ENCODE assay signal across 19 cellular contexts in genomic region chr7:140463111-140463510, GRCh38. TPM values are rescaled to one million over a fixed set of nuclear protein-coding genes. Genes with fewer than 3 reads are reported as not detected.
DNase-seq lines count a peak whose midpoint lies in the region; ATAC-seq, FAIRE-seq and TF ChIP-seq lines count a peak whose summit lies in the region.
"Had no signal": no experiment of that assay in that cellular context is flagged by ENCODE, and none has a peak within 500 bp of the region (broad histone marks: within the 10 kb centered on the region; RNA-seq: fewer than 3 reads in every experiment).

No MANE protein-coding gene starts in this region.

- no peak for TF ChIP-seq POLR2A in GM12878 (IDR thresholded peaks at IDR 0.05; ENCODE audit: low read depth, low read length)

- in situ Hi-C loops in GM12878 (cut with MboI) = no loop called here

- no peaks in the 10 kb centered on the region for H3K27me3 ChIP-seq in GM12878 (replicated peaks in 1 of 2; ENCODE audit: control insufficient read depth in 2 of 2, insufficient read depth in 2 of 2, low read length in 1 of 2)
- H3K27me3 ChIP-seq: BLaER1 treated with 17β-estradiol and CSF1 and Interleukin-3, amounts not matched to agents 10 nM and 100 nM had no signal

- peak; percentile 47 for ATAC-seq in activated CD8-positive, alpha-beta T cell treated with anti-CD3 and anti-CD28 coated beads for 36 hours
- no peak for ATAC-seq in activated CD8-positive, alpha-beta T cell treated with anti-CD3 and anti-CD28 coated beads, Interleukin-2, amount 10 ng/mL, durations not matched to agents 7 days and 5 days
- peak; percentile 55 for ATAC-seq in stimulated activated naive CD8-positive, alpha-beta T cell treated with anti-CD3 and anti-CD28 coated beads, Interleukin-15, Interleukin-2, amounts not matched to agents 100 U/mL and 50 U/mL, for 24 hours
- ATAC-seq in stimulated activated naive CD8-positive, alpha-beta T cell treated with anti-CD3 and anti-CD28 coated beads, Interleukin-15, amount 100 ng/mL, for 72 hours = no peak
- 0 out of 3 replicates have a peak, but pooled peaks have one; percentile 23 for ATAC-seq in GM12878
- ATAC-seq: CD8-positive, alpha-beta T cell; HCT116 had no signal

- no peaks in the 10 kb centered on the region for H3K4me1 ChIP-seq in GM12878 (ENCODE audit: control insufficient read depth, insufficient read depth, low read length)

- H3K9me3 ChIP-seq in GM12878 (replicated peaks; ENCODE audit: control insufficient read depth, insufficient read depth, low read length) = no peaks in the 10 kb centered on the region

- no peak overlapping the region for H3K9ac ChIP-seq in GM12878 (ENCODE audit: control insufficient read depth, insufficient read depth, low read length)
- H3K9ac ChIP-seq: BLaER1 treated with 17β-estradiol and CSF1 and Interleukin-3, amounts not matched to agents 10 nM and 100 nM had no signal

- no peak overlapping the region for H2AFZ ChIP-seq in GM12878 (ENCODE audit: control insufficient read depth, low read depth, low read length)

- POLR2A ChIA-PET in activated CD8-positive, alpha-beta T cell treated with anti-CD3 and anti-CD28 coated beads for 36 hours (lab: Charles Lee) = interaction anchor here (1.1 kb wide), 1 partner anchor 11 kb away, joined by 3 read pairs; no protein-coding TSS in a partner anchor
- POLR2A ChIA-PET in activated CD8-positive, alpha-beta T cell treated with anti-CD3 and anti-CD28 coated beads, Interleukin-2, amount 10 ng/mL, durations not matched to agents 7 days and 5 days (lab: Charles Lee) = interaction anchor here (2.7 kb wide), 1 partner anchor 14 kb away, joined by 8 read pairs; no protein-coding TSS in a partner anchor
- POLR2A ChIA-PET in GM12878 (lab: Charles Lee) = no interaction called here

- no peak overlapping the region for H3K27ac Mint-ChIP-seq in activated CD8-positive, alpha-beta T cell treated with anti-CD3 and anti-CD28 coated beads for 36 hours
- no peak overlapping the region for H3K27ac Mint-ChIP-seq in activated CD8-positive, alpha-beta T cell treated with anti-CD3 and anti-CD28 coated beads, Interleukin-2, amount 10 ng/mL, durations not matched to agents 7 days and 5 days
- no peak overlapping the region for H3K27ac Mint-ChIP-seq in stimulated activated naive CD8-positive, alpha-beta T cell treated with anti-CD3 and anti-CD28 coated beads, Interleukin-15, amount 100 ng/mL, for 72 hours
- H3K27ac Mint-ChIP-seq: B cell; CD8-positive, alpha-beta T cell; HFFc6 had no signal

- H3K27ac ChIP-seq in GM12878 (ENCODE audit: control insufficient read depth, insufficient read depth) = no peak overlapping the region
- H3K27ac ChIP-seq: BLaER1 treated with 17β-estradiol and CSF1 and Interleukin-3, amounts not matched to agents 10 nM and 100 nM had no signal

- H3K36me3 Mint-ChIP-seq in activated CD8-positive, alpha-beta T cell treated with anti-CD3 and anti-CD28 coated beads for 36 hours (ENCODE audit: low read depth) = peaks cover 31% of the 10 kb centered on the region
- H3K36me3 Mint-ChIP-seq in activated CD8-positive, alpha-beta T cell treated with anti-CD3 and anti-CD28 coated beads, Interleukin-2, amount 10 ng/mL, durations not matched to agents 7 days and 5 days (ENCODE audit: low read depth) = peaks cover 28% of the 10 kb centered on the region

- no peak for DNase-seq in activated CD8-positive, alpha-beta T cell treated with anti-CD3 and anti-CD28 coated beads for 36 hours
- no peak for DNase-seq in activated CD8-positive, alpha-beta T cell treated with anti-CD3 and anti-CD28 coated beads, Interleukin-2, amount 10 ng/mL, durations not matched to agents 7 days and 5 days
- no peak for DNase-seq in stimulated activated naive CD8-positive, alpha-beta T cell treated with anti-CD3 and anti-CD28 coated beads, Interleukin-15, Interleukin-2, amounts not matched to agents 100 U/mL and 50 U/mL, for 24 hours
- no peak for DNase-seq in stimulated activated naive CD8-positive, alpha-beta T cell treated with anti-CD3 and anti-CD28 coated beads, Interleukin-15, amount 100 ng/mL, for 72 hours
- DNase-seq in GM12878 (ENCODE audit: low read depth, low spot score) (no peak), RPMI8226 (no peak), nucleus accumbens (lab: John Stamatoyannopoulos, UW) (no peak)
- DNase-seq: Calu3; CD8-positive, alpha-beta T cell; DMS79 treated with DMSO at 0.1 percent for 48 hours; GF-D8; GOT3; H7; HFFc6 had no signal

- no peak overlapping the region for H3K4me3 Mint-ChIP-seq in activated CD8-positive, alpha-beta T cell treated with anti-CD3 and anti-CD28 coated beads for 36 hours
- H3K4me3 Mint-ChIP-seq in activated CD8-positive, alpha-beta T cell treated with anti-CD3 and anti-CD28 coated beads, Interleukin-2, amount 10 ng/mL, durations not matched to agents 7 days and 5 days = no peak overlapping the region
- H3K4me3 Mint-ChIP-seq in stimulated activated naive CD8-positive, alpha-beta T cell treated with anti-CD3 and anti-CD28 coated beads, Interleukin-15, amount 100 ng/mL, for 72 hours = no peak overlapping the region
- H3K4me3 Mint-ChIP-seq: B cell; CD8-positive, alpha-beta T cell; HFFc6 had no signal

- FAIRE-seq in GM12878 (lab: Jason Lieb, UNC) = no peak
- FAIRE-seq: HTR-8/SVneo had no signal

- no peak overlapping the region for H3K4me3 ChIP-seq in GM12878
- H3K4me3 ChIP-seq: BLaER1 treated with 17β-estradiol and CSF1 and Interleukin-3, amounts not matched to agents 10 nM and 100 nM had no signal

- no peaks in the 10 kb centered on the region for H4K20me1 ChIP-seq in GM12878 (ENCODE audit: control insufficient read depth, insufficient read depth)

- H3K4me1 Mint-ChIP-seq in activated CD8-positive, alpha-beta T cell treated with anti-CD3 and anti-CD28 coated beads for 36 hours (ENCODE audit: low read depth) = peaks cover 11% of the 10 kb centered on the region
- H3K4me1 Mint-ChIP-seq in activated CD8-positive, alpha-beta T cell treated with anti-CD3 and anti-CD28 coated beads, Interleukin-2, amount 10 ng/mL, durations not matched to agents 7 days and 5 days (ENCODE audit: low read depth) = peaks cover 5% of the 10 kb centered on the region
- H3K4me1 Mint-ChIP-seq in stimulated activated naive CD8-positive, alpha-beta T cell treated with anti-CD3 and anti-CD28 coated beads, Interleukin-15, amount 100 ng/mL, for 72 hours = peaks cover 23% of the 10 kb centered on the region

- intact Hi-C loops in activated CD8-positive, alpha-beta T cell treated with anti-CD3 and anti-CD28 coated beads for 36 hours (cut with micrococcal nuclease) = no loop called here
- intact Hi-C loops in GM12878 (cut with micrococcal nuclease; ENCODE audit: unreplicated experiment) = no loop called here

- 96% methylated on average over 2 of the region's 2 CpGs for WGBS in GM12878 (ENCODE audit: insufficient coverage, insufficient replicate concordance, low lambda C conversion rate, missing lambda C conversion rate)

- H3K36me3 ChIP-seq in GM12878 (ENCODE audit: control insufficient read depth in 2 of 2, insufficient read depth in 2 of 2, low read length in 1 of 2) = peaks cover 2 to 16% of the 10 kb centered on the region in 2 experiments

- SMC1A ChIA-PET in GM12878 (lab: Charles Lee; ENCODE audit: uncharacterized antibody, unreplicated experiment) = interaction anchor here (1.1 to 1.5 kb wide), 2 partner anchors 10 to 548 kb away, joined by 3 to 5 read pairs; no protein-coding TSS in a partner anchor

- H3K4me2 ChIP-seq in GM12878 (ENCODE audit: control insufficient read depth, insufficient read depth) = no peak overlapping the region
- H3K4me2 ChIP-seq: BLaER1 treated with 17β-estradiol and CSF1 and Interleukin-3, amounts not matched to agents 10 nM and 100 nM had no signal

- H3K79me2 ChIP-seq in GM12878 (ENCODE audit: control insufficient read depth, insufficient read depth, low read length) = no peaks in the 10 kb centered on the region

- RAD21 ChIA-PET in GM12878 (lab: Charles Lee; ENCODE audit: unreplicated experiment) = no interaction called here

- no peak for TF ChIP-seq RAD21 in GM12878 (IDR thresholded peaks at IDR 0.05; ENCODE audit: insufficient read depth, low read depth, low read length)

- no peak for TF ChIP-seq CTCF in activated CD8-positive, alpha-beta T cell treated with anti-CD3 and anti-CD28 coated beads for 36 hours (IDR thresholded peaks at IDR 0.05)
- TF ChIP-seq CTCF in GM12878 (IDR thresholded peaks at IDR 0.05 in 2 of 3, conservative IDR thresholded peaks at IDR 0.05 in 1 of 3; ENCODE audit: control insufficient read depth in 2 of 3, extremely low read depth in 1 of 3, insufficient read depth in 1 of 3, low read depth in 3 of 3, low read length in 3 of 3) = no peak

- no peaks in the 10 kb centered on the region for H3K9me3 Mint-ChIP-seq in activated CD8-positive, alpha-beta T cell treated with anti-CD3 and anti-CD28 coated beads for 36 hours
- H3K9me3 Mint-ChIP-seq in activated CD8-positive, alpha-beta T cell treated with anti-CD3 and anti-CD28 coated beads, Interleukin-2, amount 10 ng/mL, durations not matched to agents 7 days and 5 days (ENCODE audit: insufficient read depth) = no peaks in the 10 kb centered on the region
- no peaks in the 10 kb centered on the region for H3K9me3 Mint-ChIP-seq in stimulated activated naive CD8-positive, alpha-beta T cell treated with anti-CD3 and anti-CD28 coated beads, Interleukin-15, amount 100 ng/mL, for 72 hours
- H3K9me3 Mint-ChIP-seq: CD8-positive, alpha-beta T cell; HFFc6 had no signal

- TF ChIP-seq EP300 in GM12878 (IDR thresholded peaks at IDR 0.05; ENCODE audit: borderline replicate concordance in 1 of 2, control insufficient read depth in 1 of 2, low read depth in 2 of 2, low read length in 2 of 2) = no peak

- CTCF ChIA-PET in activated CD8-positive, alpha-beta T cell treated with anti-CD3 and anti-CD28 coated beads for 36 hours (lab: Charles Lee) = interaction anchor here (0.7 to 2.5 kb wide), 5 partner anchors 12 to 30 kb away, joined by 3 to 7 read pairs (median 3); no protein-coding TSS in a partner anchor
- CTCF ChIA-PET in activated CD8-positive, alpha-beta T cell treated with anti-CD3 and anti-CD28 coated beads, Interleukin-2, amount 10 ng/mL, durations not matched to agents 7 days and 5 days (lab: Charles Lee) = interaction anchor here (1.0 to 1.7 kb wide), 2 partner anchors 13 to 19 kb away, joined by 3 to 4 read pairs; no protein-coding TSS in a partner anchor
- CTCF ChIA-PET in GM12878 (lab: Yijun Ruan, JAX) = interaction anchor here (1.5 kb wide), 1 partner anchor 12 kb away, joined by 4 read pairs; no protein-coding TSS in a partner anchor

- no peaks in the 10 kb centered on the region for H3K27me3 Mint-ChIP-seq in activated CD8-positive, alpha-beta T cell treated with anti-CD3 and anti-CD28 coated beads for 36 hours
- H3K27me3 Mint-ChIP-seq in activated CD8-positive, alpha-beta T cell treated with anti-CD3 and anti-CD28 coated beads, Interleukin-2, amount 10 ng/mL, durations not matched to agents 7 days and 5 days (ENCODE audit: low read depth) = no peaks in the 10 kb centered on the region
- H3K27me3 Mint-ChIP-seq in stimulated activated naive CD8-positive, alpha-beta T cell treated with anti-CD3 and anti-CD28 coated beads, Interleukin-15, amount 100 ng/mL, for 72 hours = no peaks in the 10 kb centered on the region
- H3K27me3 Mint-ChIP-seq: B cell had no signal

- BruUV-seq in GM12878 (replicated peaks; lab: Mats Ljungman, UMichigan) = no TSS peak

RNA-seq across cellular contexts. Expression of gene MKRN1, which starts 16.2 kb away (rescaled TPM):
- total RNA-seq in activated CD8-positive, alpha-beta T cell treated with anti-CD3 and anti-CD28 coated beads for 36 hours = 10 to 100 TPM; 55.5 to 56.4 TPM
- 10 to 100 TPM; 51.5 to 53.9 TPM for total RNA-seq in activated CD8-positive, alpha-beta T cell treated with anti-CD3 and anti-CD28 coated beads, Interleukin-2, amount 10 ng/mL, durations not matched to agents 7 days and 5 days
- 61.8 and 65.8 TPM in 2 replicates for total RNA-seq in GM12878 (2013; cell fraction: nucleolus; rRNA removed)
- total RNA-seq in GM12878 (2014; rRNA removed) (37.9 and 45.7 TPM in 2 replicates), GM12878 (2014; rRNA removed; fragmentation: Illumina TruSeq; extraction: Trizol) (55.1 and 55.3 TPM in 2 replicates), GM12878 (2021) (54.7 and 56.1 TPM in 2 replicates)
- polyA plus RNA-seq in GM12878 (2011; ENCODE audit: low read depth) = 52.2 TPM
- polyA plus RNA-seq in GM12878 (2011; rRNA removed) (61.3 and 73.4 TPM in 2 replicates), GM12878 (2014; fragmentation: Illumina TruSeq; extraction: Trizol) (59.5 and 85.1 TPM in 2 replicates), GM12878 (2014; fragmentation: Nextera tagmentation; extraction: Ambion mirVana) (10 to 100 TPM; 19.1 to 23.8 TPM), GM12878 (2014; rRNA removed) (34.3 and 38.8 TPM in 2 replicates), GM12878 (2016; fragmentation: Nextera tagmentation; extraction: Ambion mirVana) (10 to 100 TPM; 50.0 to 51.2 TPM)
- 46.5 and 52.2 TPM in 2 replicates for polyA plus RNA-seq in GM12878 (2011; cell fraction: cytosol; rRNA removed)
- polyA plus RNA-seq in GM12878 (2011; cell fraction: nucleus; rRNA removed) = 36.6 and 38.9 TPM in 2 replicates
- polyA plus RNA-seq in GM12878 (2012) = 60.7 and 69.3 TPM in 2 replicates
- polyA minus RNA-seq in GM12878 (2011; rRNA and poly(A)+ RNA removed) = 72.7 and 76.1 TPM in 2 replicates
- polyA minus RNA-seq in GM12878 (2011; cell fraction: cytosol; rRNA and poly(A)+ RNA removed) = 29.9 and 32.6 TPM in 2 replicates
- polyA minus RNA-seq in GM12878 (2011; cell fraction: nucleus; rRNA and poly(A)+ RNA removed) = 18.9 and 27.7 TPM in 2 replicates

RNA-seq across cellular contexts. Expression of gene RAB19, which starts 59.3 kb away (rescaled TPM):
- 1 to 10 TPM; 5.6 to 6.4 TPM for total RNA-seq in activated CD8-positive, alpha-beta T cell treated with anti-CD3 and anti-CD28 coated beads for 36 hours
- total RNA-seq in activated CD8-positive, alpha-beta T cell treated with anti-CD3 and anti-CD28 coated beads, Interleukin-2, amount 10 ng/mL, durations not matched to agents 7 days and 5 days = 1 to 10 TPM; 7.2 to 7.3 TPM
- not detected in 2 replicates for total RNA-seq in GM12878 (2013; cell fraction: nucleolus; rRNA removed)
- total RNA-seq in GM12878 (2014; rRNA removed) = 0.22 and 1.0 TPM in 2 replicates
- 0.54 TPM in 1 of 2 replicates, not detected in the other for total RNA-seq in GM12878 (2014; rRNA removed; fragmentation: Illumina TruSeq; extraction: Trizol)
- 0.35 TPM in 1 of 2 replicates, not detected in the other for total RNA-seq in GM12878 (2021)
- not detected for polyA plus RNA-seq in GM12878 (2011; ENCODE audit: low read depth)
- not detected in 2 replicates for polyA plus RNA-seq in GM12878 (2011; rRNA removed)
- polyA plus RNA-seq in GM12878 (2011; cell fraction: cytosol; rRNA removed) = not detected in 2 replicates
- polyA plus RNA-seq in GM12878 (2011; cell fraction: nucleus; rRNA removed) = not detected in 2 replicates
- 0.42 TPM in 1 of 2 replicates, not detected in the other for polyA plus RNA-seq in GM12878 (2012)
- polyA plus RNA-seq in GM12878 (2014; fragmentation: Illumina TruSeq; extraction: Trizol) = 0.22 and 0.27 TPM in 2 replicates
- polyA plus RNA-seq in GM12878 (2014; fragmentation: Nextera tagmentation; extraction: Ambion mirVana) = under 1 TPM in 1 of 2 experiments, not detected in 1; 0.23 TPM
- 0.14 and 0.20 TPM in 2 replicates for polyA plus RNA-seq in GM12878 (2014; rRNA removed)
- polyA plus RNA-seq in GM12878 (2016; fragmentation: Nextera tagmentation; extraction: Ambion mirVana) = not detected
- polyA minus RNA-seq in GM12878 (2011; rRNA and poly(A)+ RNA removed) = 0.51 TPM in 1 of 2 replicates, not detected in the other
- polyA minus RNA-seq in GM12878 (2011; cell fraction: cytosol; rRNA and poly(A)+ RNA removed) = not detected in 2 replicates
- not detected in 2 replicates for polyA minus RNA-seq in GM12878 (2011; cell fraction: nucleus; rRNA and poly(A)+ RNA removed)
- total RNA-seq: A172, HFFc6 had no signal

Comparison
In these comparisons a context has a peak if more than half of its experiments do, and no peak if none do; other contexts are left out.
1. ATAC-seq: peak in activated CD8-positive, alpha-beta T cell treated with anti-CD3 and anti-CD28 coated beads for 36 hours (single experiment), stimulated activated naive CD8-positive, alpha-beta T cell treated with anti-CD3 and anti-CD28 coated beads, Interleukin-15, Interleukin-2, amounts not matched to agents 100 U/mL and 50 U/mL, for 24 hours (single experiment) and GM12878 (single experiment); none in activated CD8-positive, alpha-beta T cell treated with anti-CD3 and anti-CD28 coated beads, Interleukin-2, amount 10 ng/mL, durations not matched to agents 7 days and 5 days (single experiment) and stimulated activated naive CD8-positive, alpha-beta T cell treated with anti-CD3 and anti-CD28 coated beads, Interleukin-15, amount 100 ng/mL, for 72 hours (single experiment).